ENCODE assay signal across 8 cellular contexts in genomic region chrX:48697182-48697727, GRCh38. TPM values are rescaled to one million over a fixed set of nuclear protein-coding genes. Genes with fewer than 3 reads are reported as not detected.
DNase-seq lines count a peak whose midpoint lies in the region; ATAC-seq and TF ChIP-seq lines count a peak whose summit lies in the region.

No MANE protein-coding gene starts in this region.

- ATAC-seq in RWPE2 (ENCODE audit: low read depth) (no peak), foreskin keratinocyte (no peak)

- intact Hi-C loops in activated naive CD4-positive, alpha-beta T cell treated with anti-CD3 and anti-CD28 coated beads for 36 hours (cut with micrococcal nuclease) = loop anchor here (2.0 to 5.0 kb wide), 4 partner anchors 200 to 405 kb away; partner anchors contain the start of genes PQBP1, TFE3 and TIMM17B
- intact Hi-C loops in head of caudate nucleus (cut with DNase I) = no loop called here

- H3K9me3 ChIP-seq in RWPE2 (ENCODE audit: severe bottlenecking) = no peaks in the 10 kb centered on the region

- H3K4me3 Mint-ChIP-seq in activated naive CD4-positive, alpha-beta T cell treated with anti-CD3 and anti-CD28 coated beads for 36 hours = peak overlapping the region; percentile 84

- H3K36me3 Mint-ChIP-seq in activated naive CD4-positive, alpha-beta T cell treated with anti-CD3 and anti-CD28 coated beads for 36 hours (ENCODE audit: low read depth) = peaks cover 17% of the 10 kb centered on the region

- H3K27me3 Mint-ChIP-seq in activated naive CD4-positive, alpha-beta T cell treated with anti-CD3 and anti-CD28 coated beads for 36 hours (ENCODE audit: low read depth) = no peaks in the 10 kb centered on the region

- H3K4me1 Mint-ChIP-seq in activated naive CD4-positive, alpha-beta T cell treated with anti-CD3 and anti-CD28 coated beads for 36 hours (ENCODE audit: low read depth) = peaks cover 38% of the 10 kb centered on the region

- peak overlapping the region; percentile 72 for H3K27ac ChIP-seq in RWPE2 (ENCODE audit: poor library complexity, severe bottlenecking)
- H3K27ac ChIP-seq in foreskin keratinocyte = peak overlapping the region; percentile 90
- H3K27ac ChIP-seq in skin epidermis = peak overlapping the region in 19 of 21 experiments; percentile 53 to 87 (median 81)

- CTCF ChIA-PET in activated naive CD4-positive, alpha-beta T cell treated with anti-CD3 and anti-CD28 coated beads for 36 hours (lab: Charles Lee) = no interaction called here

- H3K9me3 Mint-ChIP-seq in activated naive CD4-positive, alpha-beta T cell treated with anti-CD3 and anti-CD28 coated beads for 36 hours = no peaks in the 10 kb centered on the region

- peak overlapping the region; percentile 86 for H3K27ac Mint-ChIP-seq in activated naive CD4-positive, alpha-beta T cell treated with anti-CD3 and anti-CD28 coated beads for 36 hours

- TF ChIP-seq CTCF in RWPE2 (IDR thresholded peaks at IDR 0.05; ENCODE audit: poor library complexity, severe bottlenecking) (no peak), foreskin keratinocyte (conservative IDR thresholded peaks at IDR 0.05) (no peak)

- H3K27me3 ChIP-seq in RWPE2 (ENCODE audit: insufficient read depth, poor library complexity, severe bottlenecking) = no peaks in the 10 kb centered on the region
- H3K27me3 ChIP-seq in foreskin keratinocyte = no peaks in the 10 kb centered on the region

- DNase-seq in activated naive CD4-positive, alpha-beta T cell treated with anti-CD3 and anti-CD28 coated beads for 36 hours = no peak
- no peak for DNase-seq in activated naive CD4-positive, alpha-beta T cell treated with Interleukin-2 at 50 U/mL for 16 hours
- DNase-seq in RWPE2 (ENCODE audit: low spot score) = no peak
- no peak for DNase-seq in foreskin keratinocyte
- DNase-seq in head of caudate nucleus = no peak
- no peak for DNase-seq in NCI-H187 treated with DMSO at 0.1 percent for 48 hours (lab: John Stamatoyannopoulos, UW)
- DNase-seq in G401 (ENCODE audit: low spot score) = no peak

- in situ Hi-C loops in G401 (cut with HindIII; ENCODE audit: low sequenced_read_pairs) = no loop called here

- H3K36me3 ChIP-seq in RWPE2 (ENCODE audit: low read depth) = peaks cover 11% of the 10 kb centered on the region

- peak overlapping the region; percentile 62 for H3K4me3 ChIP-seq in RWPE2 (ENCODE audit: severe bottlenecking)
- H3K4me3 ChIP-seq in skin epidermis = peak overlapping the region; percentile 46 to 79 (median 65)

- no peaks in the 10 kb centered on the region for H3K4me1 ChIP-seq in RWPE2 (ENCODE audit: insufficient read depth, poor library complexity, severe bottlenecking)
- H3K4me1 ChIP-seq in foreskin keratinocyte = no peaks in the 10 kb centered on the region

RNA-seq across cellular contexts. Expression of gene SUV39H1, which starts 0.7 kb away (rescaled TPM):
- 10 to 100 TPM; 31.5 to 31.9 TPM for total RNA-seq in activated naive CD4-positive, alpha-beta T cell treated with anti-CD3 and anti-CD28 coated beads for 36 hours
- 17.7 and 19.8 TPM in 2 replicates for total RNA-seq in foreskin keratinocyte
- polyA plus RNA-seq in foreskin keratinocyte = 14.9 and 18.2 TPM in 2 replicates
- 9.5 and 13.3 TPM in 2 replicates for total RNA-seq in G401 (2014; rRNA removed; shearing (Covaris generic))

RNA-seq across cellular contexts. Expression of gene WAS, which starts 13.7 kb away (rescaled TPM):
- 10 to 100 TPM; 76.1 to 77.8 TPM for total RNA-seq in activated naive CD4-positive, alpha-beta T cell treated with anti-CD3 and anti-CD28 coated beads for 36 hours
- total RNA-seq in foreskin keratinocyte = 0.10 and 0.21 TPM in 2 replicates
- 0.08 and 0.25 TPM in 2 replicates for polyA plus RNA-seq in foreskin keratinocyte
- total RNA-seq in G401 (2014; rRNA removed; shearing (Covaris generic)) = not detected in 2 replicates

Comparison
In these comparisons a context has a peak if more than half of its experiments do, and no peak if none do; other contexts are left out.
1. RNA of gene WAS, which starts 13.7 kb away (total RNA-seq): 76.1 to 77.8 TPM in activated naive CD4-positive, alpha-beta T cell treated with anti-CD3 and anti-CD28 coated beads for 36 hours; 0.10 to 0.21 TPM in foreskin keratinocyte and not detected in G401; every median in the first group is over 10 times any median in the second.
2. Peak in every context shown above with its lines, with median percentiles within 50 percentile points of each other: H3K27ac ChIP-seq.